In the genomic region with DNA sequence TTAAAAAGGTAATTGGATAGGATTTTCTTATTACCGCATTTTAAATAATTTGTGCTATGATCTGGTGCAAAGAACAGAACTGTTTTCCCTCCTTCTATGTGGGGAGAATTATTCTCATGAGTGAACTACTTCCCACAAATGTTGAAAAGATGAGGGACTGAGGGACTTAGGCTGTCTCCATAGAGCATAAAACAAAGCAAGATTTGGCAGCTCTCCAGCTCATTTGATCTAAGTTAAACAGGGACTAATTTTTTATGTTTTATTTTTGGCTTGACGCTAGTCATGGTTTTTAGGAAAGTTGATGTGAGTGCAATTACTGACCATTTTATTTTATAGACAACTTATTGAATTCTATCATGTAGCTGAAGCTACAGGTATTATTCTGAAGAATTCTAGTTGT, we compare ENCODE assay signal across 10 cellular contexts.
"Had no signal": no experiment of that assay in that cellular context is flagged by ENCODE, and none has a peak within 500 bp of the region (broad histone marks: within the 10 kb centered on the region; RNA-seq: fewer than 3 reads in every experiment).

No MANE protein-coding gene starts in this region.

- DNase-seq: activated CD4-positive, alpha-beta T cell treated with anti-CD3 and anti-CD28 coated beads, Interleukin-2, amount 50 U/mL, for 48 hours; activated gamma-delta T cell treated with Interleukin-2 at 50 U/mL for 16 hours; naive thymus-derived CD8-positive, alpha-beta T cell; pancreas; stimulated activated CD4-positive, alpha-beta T cell treated with anti-CD3 and anti-CD28 coated beads, Interleukin-4, amount 100 ng/mL, for 24 hours; stomach; trophoblast cell had no signal

- FAIRE-seq: bronchial epithelial cell, frontal cortex, keratinocyte, pancreas had no signal
